In genomic region chr20:2767768-2768631, GRCh38 we compare ENCODE assay signal across 15 cellular contexts. TPM values are rescaled to one million over a fixed set of nuclear protein-coding genes. Genes with fewer than 3 reads are reported as not detected.
DNase-seq lines count a peak whose midpoint lies in the region; ATAC-seq and TF ChIP-seq lines count a peak whose summit lies in the region.
"Had no signal": no experiment of that assay in that cellular context is flagged by ENCODE, and none has a peak within 500 bp of the region (broad histone marks: within the 10 kb centered on the region; RNA-seq: fewer than 3 reads in every experiment).

No MANE protein-coding gene starts in this region.

- H3K27me3 ChIP-seq in right atrium auricular region (no peaks in the 10 kb centered on the region), breast epithelium (no peaks in the 10 kb centered on the region), vagina (no peaks in the 10 kb centered on the region)

- ATAC-seq in Right ventricle myocardium superior (ENCODE audit: poor library complexity) (peak; percentile 85), HG02981 (IDR thresholded peaks at IDR 0.05; ENCODE audit: unreplicated experiment) (no peak), GM19452 (IDR thresholded peaks at IDR 0.05; ENCODE audit: unreplicated experiment) (no peak)

- peak; percentile 61 for DNase-seq in Right ventricle myocardium superior
- DNase-seq in right atrium auricular region (ENCODE audit: low spot score): no peak
- peak; percentile 87 to 93 for DNase-seq in breast epithelium (ENCODE audit: low spot score in 2 of 2)
- DNase-seq in kidney tubule cell (ENCODE audit: low spot score): peak; percentile 23
- no peak for DNase-seq in vagina (ENCODE audit: extremely low spot score in 2 of 2)
- DNase-seq in activated naive CD8-positive, alpha-beta T cell treated with anti-CD3 and anti-CD28 coated beads for 36 hours: no peak
- DNase-seq: activated CD4-positive, alpha-beta memory T cell treated with anti-CD3 and anti-CD28 coated beads for 36 hours; foreskin melanocyte; NCI-H1417 treated with DMSO at 0.1 percent for 48 hours; SHP77; stimulated activated CD4-positive, alpha-beta T cell treated with anti-CD3 and anti-CD28 coated beads, Interleukin-2, amount 100 ng/mL, for 48 hours had no signal

- no peaks in the 10 kb centered on the region for H3K36me3 ChIP-seq in right atrium auricular region
- no peaks in the 10 kb centered on the region for H3K36me3 ChIP-seq in breast epithelium
- no peaks in the 10 kb centered on the region for H3K36me3 ChIP-seq in vagina
- H3K36me3 ChIP-seq: adrenal gland had no signal

- intact Hi-C loops in Right ventricle myocardium superior (cut with DNase I): no loop called here
- intact Hi-C loops in breast epithelium (cut with DNase I; ENCODE audit: low total_unique reads): no loop called here
- intact Hi-C loops in vagina (cut with DNase I): no loop called here

- no peak for TF ChIP-seq CTCF in right atrium auricular region (IDR thresholded peaks at IDR 0.05)
- peak in 1 of 3 donors; percentile 18 for TF ChIP-seq CTCF in breast epithelium (IDR thresholded peaks at IDR 0.05)
- no peak for TF ChIP-seq CTCF in vagina (IDR thresholded peaks at IDR 0.05)

- no peak overlapping the region for H3K27ac Mint-ChIP-seq in activated naive CD8-positive, alpha-beta T cell treated with anti-CD3 and anti-CD28 coated beads for 36 hours
- H3K27ac Mint-ChIP-seq: activated CD4-positive, alpha-beta memory T cell treated with anti-CD3 and anti-CD28 coated beads for 36 hours had no signal

- H3K4me3 ChIP-seq in right atrium auricular region: no peak overlapping the region
- peak overlapping the region in 2 of 3 donors; percentile 28 to 32 for H3K4me3 ChIP-seq in breast epithelium
- no peak overlapping the region for H3K4me3 ChIP-seq in vagina
- H3K4me3 ChIP-seq: adrenal gland had no signal

- H3K27me3 Mint-ChIP-seq in activated naive CD8-positive, alpha-beta T cell treated with anti-CD3 and anti-CD28 coated beads for 36 hours: peaks cover 7% of the 10 kb centered on the region

- no peaks in the 10 kb centered on the region for H3K9me3 Mint-ChIP-seq in activated naive CD8-positive, alpha-beta T cell treated with anti-CD3 and anti-CD28 coated beads for 36 hours
- H3K9me3 Mint-ChIP-seq: activated CD4-positive, alpha-beta memory T cell treated with anti-CD3 and anti-CD28 coated beads for 36 hours had no signal

- H3K4me1 ChIP-seq in right atrium auricular region (peaks cover 0 to 8% of the 10 kb centered on the region in 2 donors), breast epithelium (no peaks in the 10 kb centered on the region), vagina (peaks cover 15% of the 10 kb centered on the region)
- H3K4me1 ChIP-seq: adrenal gland had no signal

- peaks cover 3% of the 10 kb centered on the region for H3K4me1 Mint-ChIP-seq in activated naive CD8-positive, alpha-beta T cell treated with anti-CD3 and anti-CD28 coated beads for 36 hours

- TF ChIP-seq POLR2A in breast epithelium (IDR thresholded peaks at IDR 0.05) (no peak), vagina (IDR thresholded peaks at IDR 0.05) (no peak)

- no peak overlapping the region for H3K4me3 Mint-ChIP-seq in activated naive CD8-positive, alpha-beta T cell treated with anti-CD3 and anti-CD28 coated beads for 36 hours
- H3K4me3 Mint-ChIP-seq: activated CD4-positive, alpha-beta memory T cell treated with anti-CD3 and anti-CD28 coated beads for 36 hours had no signal

- H3K27ac ChIP-seq in right atrium auricular region (no peak overlapping the region), breast epithelium (peak overlapping the region; percentile 45 to 75), vagina (no peak overlapping the region)
- H3K27ac ChIP-seq: adrenal gland had no signal

- H3K9me3 ChIP-seq in right atrium auricular region: no peaks in the 10 kb centered on the region
- H3K9me3 ChIP-seq in breast epithelium: no peaks in the 10 kb centered on the region
- no peaks in the 10 kb centered on the region for H3K9me3 ChIP-seq in vagina
- H3K9me3 ChIP-seq: adrenal gland had no signal

- no peaks in the 10 kb centered on the region for H3K36me3 Mint-ChIP-seq in activated naive CD8-positive, alpha-beta T cell treated with anti-CD3 and anti-CD28 coated beads for 36 hours
- H3K36me3 Mint-ChIP-seq: activated CD4-positive, alpha-beta memory T cell treated with anti-CD3 and anti-CD28 coated beads for 36 hours had no signal

RNA-seq across cellular contexts. Expression of gene CPXM1, which starts 32.4 kb away (rescaled TPM):
- total RNA-seq in Right ventricle myocardium superior (1.0 TPM), right atrium auricular region (1 to 10 TPM; 2.9 to 4.4 TPM), breast epithelium (10 to 100 TPM; 23.1 to 45.4 (median 28.5) TPM), vagina (19.4 TPM)
- total RNA-seq in activated naive CD8-positive, alpha-beta T cell treated with anti-CD3 and anti-CD28 coated beads for 36 hours: 1 to 10 TPM; 4.2 to 4.3 TPM

RNA-seq across cellular contexts. Expression of gene C20orf141, which starts 46.8 kb away (rescaled TPM):
- total RNA-seq in Right ventricle myocardium superior (not detected), right atrium auricular region (not detected), breast epithelium (not detected), vagina (not detected)
- not detected for total RNA-seq in activated naive CD8-positive, alpha-beta T cell treated with anti-CD3 and anti-CD28 coated beads for 36 hours
- total RNA-seq: activated CD4-positive, alpha-beta memory T cell treated with anti-CD3 and anti-CD28 coated beads for 36 hours; adrenal gland; urinary bladder had no signal

RNA-seq across cellular contexts. Expression of gene TMEM239, which starts 48.2 kb away (rescaled TPM):
- total RNA-seq in Right ventricle myocardium superior (not detected), right atrium auricular region (not detected), breast epithelium (under 1 TPM in 1 of 3 donors, not detected in 2; under 0.01 TPM), vagina (not detected)
- not detected for total RNA-seq in activated naive CD8-positive, alpha-beta T cell treated with anti-CD3 and anti-CD28 coated beads for 36 hours
- total RNA-seq: activated CD4-positive, alpha-beta memory T cell treated with anti-CD3 and anti-CD28 coated beads for 36 hours; adrenal gland; urinary bladder had no signal

Comparison
In these comparisons a context has a peak if more than half of its experiments do, and no peak if none do; other contexts are left out.
1. DNase-seq: peak in Right ventricle myocardium superior (single experiment), breast epithelium (2 of 2) and kidney tubule cell (single experiment); none in right atrium auricular region (single experiment), vagina (0 of 2) and activated naive CD8-positive, alpha-beta T cell treated with anti-CD3 and anti-CD28 coated beads for 36 hours (single experiment).
2. H3K27ac ChIP-seq: peak in breast epithelium (2 of 2); none in right atrium auricular region (0 of 2) and vagina (single experiment).
3. H3K4me3 ChIP-seq: peak in breast epithelium (2 of 3); none in right atrium auricular region (0 of 2) and vagina (0 of 2).